ENCODE assay signal across 15 cellular contexts in genomic region chr1:48418742-48419141, GRCh38.
DNase-seq lines count a peak whose midpoint lies in the region; ATAC-seq lines count a peak whose summit lies in the region.
"Had no signal": no experiment of that assay in that cellular context is flagged by ENCODE, and none has a peak within 500 bp of the region (broad histone marks: within the 10 kb centered on the region; RNA-seq: fewer than 3 reads in every experiment).

No MANE protein-coding gene starts in this region.

- H3K27me3 Mint-ChIP-seq in activated naive CD4-positive, alpha-beta T cell treated with anti-CD3 and anti-CD28 coated beads, Interleukin-2, amount 10 ng/mL, durations not matched to agents 7 days and 5 days: no peaks in the 10 kb centered on the region
- H3K27me3 Mint-ChIP-seq in stimulated activated naive CD8-positive, alpha-beta T cell treated with anti-CD3 and anti-CD28 coated beads, Interleukin-15, Interleukin-2, amounts not matched to agents 100 ng/mL and 50 ng/mL, for 24 hours: no peaks in the 10 kb centered on the region
- H3K27me3 Mint-ChIP-seq in stimulated activated naive CD8-positive, alpha-beta T cell treated with anti-CD3 and anti-CD28 coated beads, Interleukin-15, amount 100 ng/mL, for 72 hours: no peaks in the 10 kb centered on the region
- H3K27me3 Mint-ChIP-seq: CD4-positive, alpha-beta T cell had no signal

- DNase-seq in activated naive CD4-positive, alpha-beta T cell treated with anti-CD3 and anti-CD28 coated beads, Interleukin-2, amount 10 ng/mL, durations not matched to agents 7 days and 5 days: no peak
- DNase-seq in activated naive CD4-positive, alpha-beta T cell treated with anti-CD3 and anti-CD28 coated beads, Interleukin-2, amount 50 U/mL, for 16 hours: no peak
- DNase-seq in stimulated activated naive CD8-positive, alpha-beta T cell treated with anti-CD3 and anti-CD28 coated beads, Interleukin-15, amount 100 ng/mL, for 72 hours: no peak
- peak; percentile 4 for DNase-seq in left kidney (ENCODE audit: low read depth, low spot score)
- no peak for DNase-seq in anterior cingulate cortex (lab: John Stamatoyannopoulos, UW)
- DNase-seq: AML-193; Caco-2; Calu3; CD4-positive, alpha-beta T cell; CD8-positive, alpha-beta T cell; DMS79 treated with DMSO at 0.1 percent for 48 hours; GF-D8 had no signal

- ATAC-seq in stimulated activated naive CD8-positive, alpha-beta T cell treated with anti-CD3 and anti-CD28 coated beads, Interleukin-15, amount 100 ng/mL, for 72 hours: no peak
- ATAC-seq: A549; CD8-positive, alpha-beta T cell had no signal

- H3K27ac Mint-ChIP-seq in activated naive CD4-positive, alpha-beta T cell treated with anti-CD3 and anti-CD28 coated beads, Interleukin-2, amount 10 ng/mL, durations not matched to agents 7 days and 5 days: peak overlapping the region; percentile 73
- H3K27ac Mint-ChIP-seq in stimulated activated naive CD8-positive, alpha-beta T cell treated with anti-CD3 and anti-CD28 coated beads, Interleukin-15, Interleukin-2, amounts not matched to agents 100 ng/mL and 50 ng/mL, for 24 hours: peak overlapping the region; percentile 54
- no peak overlapping the region for H3K27ac Mint-ChIP-seq in stimulated activated naive CD8-positive, alpha-beta T cell treated with anti-CD3 and anti-CD28 coated beads, Interleukin-15, amount 100 ng/mL, for 72 hours
- H3K27ac Mint-ChIP-seq: B cell; CD4-positive, alpha-beta T cell; CD8-positive, alpha-beta T cell had no signal

- no peak overlapping the region for H3K4me3 Mint-ChIP-seq in activated naive CD4-positive, alpha-beta T cell treated with anti-CD3 and anti-CD28 coated beads, Interleukin-2, amount 10 ng/mL, durations not matched to agents 7 days and 5 days
- H3K4me3 Mint-ChIP-seq in stimulated activated naive CD8-positive, alpha-beta T cell treated with anti-CD3 and anti-CD28 coated beads, Interleukin-15, Interleukin-2, amounts not matched to agents 100 ng/mL and 50 ng/mL, for 24 hours: no peak overlapping the region
- no peak overlapping the region for H3K4me3 Mint-ChIP-seq in stimulated activated naive CD8-positive, alpha-beta T cell treated with anti-CD3 and anti-CD28 coated beads, Interleukin-15, amount 100 ng/mL, for 72 hours
- H3K4me3 Mint-ChIP-seq: B cell; CD4-positive, alpha-beta T cell; CD8-positive, alpha-beta T cell had no signal

- no peaks in the 10 kb centered on the region for H3K9me3 Mint-ChIP-seq in activated naive CD4-positive, alpha-beta T cell treated with anti-CD3 and anti-CD28 coated beads, Interleukin-2, amount 10 ng/mL, durations not matched to agents 7 days and 5 days
- no peaks in the 10 kb centered on the region for H3K9me3 Mint-ChIP-seq in stimulated activated naive CD8-positive, alpha-beta T cell treated with anti-CD3 and anti-CD28 coated beads, Interleukin-15, Interleukin-2, amounts not matched to agents 100 ng/mL and 50 ng/mL, for 24 hours
- no peaks in the 10 kb centered on the region for H3K9me3 Mint-ChIP-seq in stimulated activated naive CD8-positive, alpha-beta T cell treated with anti-CD3 and anti-CD28 coated beads, Interleukin-15, amount 100 ng/mL, for 72 hours
- H3K9me3 Mint-ChIP-seq: CD8-positive, alpha-beta T cell had no signal

- CTCF ChIA-PET in activated naive CD4-positive, alpha-beta T cell treated with anti-CD3 and anti-CD28 coated beads, Interleukin-2, amount 10 ng/mL, durations not matched to agents 7 days and 5 days (lab: Charles Lee): no interaction called here

- no peaks in the 10 kb centered on the region for H3K36me3 Mint-ChIP-seq in activated naive CD4-positive, alpha-beta T cell treated with anti-CD3 and anti-CD28 coated beads, Interleukin-2, amount 10 ng/mL, durations not matched to agents 7 days and 5 days
- H3K36me3 Mint-ChIP-seq in stimulated activated naive CD8-positive, alpha-beta T cell treated with anti-CD3 and anti-CD28 coated beads, Interleukin-15, Interleukin-2, amounts not matched to agents 100 ng/mL and 50 ng/mL, for 24 hours (ENCODE audit: low read depth): no peaks in the 10 kb centered on the region
- H3K36me3 Mint-ChIP-seq: CD8-positive, alpha-beta T cell had no signal

- H3K4me1 Mint-ChIP-seq in activated naive CD4-positive, alpha-beta T cell treated with anti-CD3 and anti-CD28 coated beads, Interleukin-2, amount 10 ng/mL, durations not matched to agents 7 days and 5 days: no peaks in the 10 kb centered on the region
- no peaks in the 10 kb centered on the region for H3K4me1 Mint-ChIP-seq in stimulated activated naive CD8-positive, alpha-beta T cell treated with anti-CD3 and anti-CD28 coated beads, Interleukin-15, Interleukin-2, amounts not matched to agents 100 ng/mL and 50 ng/mL, for 24 hours (ENCODE audit: low read depth)
- no peaks in the 10 kb centered on the region for H3K4me1 Mint-ChIP-seq in stimulated activated naive CD8-positive, alpha-beta T cell treated with anti-CD3 and anti-CD28 coated beads, Interleukin-15, amount 100 ng/mL, for 72 hours
- H3K4me1 Mint-ChIP-seq: B cell had no signal

Comparison
In these comparisons a context has a peak if more than half of its experiments do, and no peak if none do; other contexts are left out.
1. H3K27ac Mint-ChIP-seq: peak in activated naive CD4-positive, alpha-beta T cell treated with anti-CD3 and anti-CD28 coated beads, Interleukin-2, amount 10 ng/mL, durations not matched to agents 7 days and 5 days (single experiment) and stimulated activated naive CD8-positive, alpha-beta T cell treated with anti-CD3 and anti-CD28 coated beads, Interleukin-15, Interleukin-2, amounts not matched to agents 100 ng/mL and 50 ng/mL, for 24 hours (single experiment); none in stimulated activated naive CD8-positive, alpha-beta T cell treated with anti-CD3 and anti-CD28 coated beads, Interleukin-15, amount 100 ng/mL, for 72 hours (0 of 2).